ENCODE assay signal across 24 cellular contexts in genomic region chr12:92621312-92621711, GRCh38.
"Had no signal": no experiment of that assay in that cellular context is flagged by ENCODE, and none has a peak within 500 bp of the region (broad histone marks: within the 10 kb centered on the region; RNA-seq: fewer than 3 reads in every experiment).

No MANE protein-coding gene starts in this region.

- H3K4me1 ChIP-seq: Peyer's patch had no signal

- H3K27ac Mint-ChIP-seq: activated CD4-positive, alpha-beta memory T cell treated with anti-CD3 and anti-CD28 coated beads for 36 hours; activated CD4-positive, alpha-beta T cell treated with anti-CD3 and anti-CD28 coated beads, Interleukin-2, amount 10 ng/mL, durations not matched to agents 7 days and 5 days; activated naive CD8-positive, alpha-beta T cell; T-helper 17 cell; WTC11 had no signal

- H3K27me3 Mint-ChIP-seq: activated CD4-positive, alpha-beta memory T cell treated with anti-CD3 and anti-CD28 coated beads for 36 hours; activated CD4-positive, alpha-beta T cell treated with anti-CD3 and anti-CD28 coated beads, Interleukin-2, amount 10 ng/mL, durations not matched to agents 7 days and 5 days; activated naive CD8-positive, alpha-beta T cell; T-helper 17 cell had no signal

- FAIRE-seq: astrocyte had no signal

- ATAC-seq: activated T-cell treated with anti-CD3 and anti-CD28 coated beads, Interleukin-2, amount 50 U/mL, for 4 hours; T-helper 17 cell; WTC11 had no signal

- H3K27ac ChIP-seq: brain microvascular endothelial cell, Peyer's patch had no signal

- DNase-seq: activated CD4-positive, alpha-beta memory T cell treated with anti-CD3 and anti-CD28 coated beads for 36 hours; activated CD4-positive, alpha-beta T cell treated with anti-CD3 and anti-CD28 coated beads, Interleukin-2, amount 10 ng/mL, durations not matched to agents 7 days and 5 days; activated CD4-positive, CD25-positive, alpha-beta regulatory T cell treated with anti-CD3 and anti-CD28 coated beads, Interleukin-2, amount 50 U/mL, for 72 hours; activated CD8-positive, alpha-beta memory T cell treated with anti-CD3 and anti-CD28 coated beads for 24 hours; activated effector memory CD4-positive, alpha-beta T cell treated with anti-CD3 and anti-CD28 coated beads, Interleukin-2, amount 50 U/mL, for 16 hours; activated naive CD4-positive, alpha-beta T cell treated with Interleukin-2 at 50 U/mL for 16 hours; activated T-cell treated with anti-CD3 and anti-CD28 coated beads, Interleukin-2, amount 50 U/mL, for 4 hours; amygdala; brain microvascular endothelial cell; NCI-H1105 treated with DMSO at 0.1 percent for 48 hours; NCI-H1436 treated with DMSO at 0.1 percent for 48 hours; NCI-H187; NCI-H2081; NCI-H510A treated with DMSO at 0.1 percent for 48 hours; NCI-H69; NK-92 treated with Interleukin-12 subunit alpha and Interleukin-12 subunit beta, amount 100 ng/mL, for 24 hours; OCI-M1; Peyer's patch; SHP77 treated with DMSO at 0.1 percent for 48 hours; T-helper 17 cell; T-helper 9 cell had no signal

- H3K27me3 ChIP-seq: brain microvascular endothelial cell, Peyer's patch had no signal

- H3K4me3 ChIP-seq: Peyer's patch had no signal

- H3K36me3 ChIP-seq: brain microvascular endothelial cell, Peyer's patch had no signal

- H3K4me3 Mint-ChIP-seq: activated CD4-positive, alpha-beta memory T cell treated with anti-CD3 and anti-CD28 coated beads for 36 hours; activated CD4-positive, alpha-beta T cell treated with anti-CD3 and anti-CD28 coated beads, Interleukin-2, amount 10 ng/mL, durations not matched to agents 7 days and 5 days; activated naive CD8-positive, alpha-beta T cell; activated T-cell treated with anti-CD3 and anti-CD28 coated beads, Interleukin-2, amount 50 U/mL, for 4 hours; T-helper 17 cell; WTC11 had no signal

- H3K36me3 Mint-ChIP-seq: activated CD4-positive, alpha-beta memory T cell treated with anti-CD3 and anti-CD28 coated beads for 36 hours; WTC11 had no signal

- H3K9me3 ChIP-seq: Peyer's patch had no signal

- H3K4me1 Mint-ChIP-seq: activated CD4-positive, alpha-beta T cell treated with anti-CD3 and anti-CD28 coated beads, Interleukin-2, amount 10 ng/mL, durations not matched to agents 7 days and 5 days; T-helper 17 cell; WTC11 had no signal
